21 cellular contexts compared by ENCODE assay signal in the genomic region with DNA sequence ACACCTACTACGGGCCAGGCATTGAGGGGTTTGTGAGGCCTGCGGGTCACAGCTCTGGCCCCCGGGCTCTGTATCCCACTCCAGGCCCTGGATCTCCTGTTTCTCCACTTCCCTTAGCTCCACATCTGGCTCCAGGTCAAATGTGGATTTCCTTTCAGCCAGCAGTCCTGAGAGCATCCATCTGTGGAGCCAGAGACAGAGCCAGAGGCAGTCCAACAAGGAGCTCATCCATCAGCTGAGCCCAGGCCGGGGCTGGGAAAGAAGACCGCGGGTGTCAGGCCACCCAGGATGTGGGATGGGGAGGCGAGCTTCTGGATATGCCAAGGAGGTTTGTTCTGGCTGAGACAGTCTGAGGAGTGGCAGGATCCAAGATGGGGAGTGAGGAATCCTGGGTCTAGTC.
"Had no signal": no experiment of that assay in that cellular context is flagged by ENCODE, and none has a peak within 500 bp of the region (broad histone marks: within the 10 kb centered on the region; RNA-seq: fewer than 3 reads in every experiment).

No MANE protein-coding gene starts in this region.

- H3K9me3 Mint-ChIP-seq: activated naive CD4-positive, alpha-beta T cell treated with anti-CD3 and anti-CD28 coated beads, Interleukin-2, amount 50 U/mL, for 24 hours; activated T-cell treated with anti-CD3 and anti-CD28 coated beads, Interleukin-2, amount 50 U/mL, for 72 hours; memory B cell; naive thymus-derived CD8-positive, alpha-beta T cell; T-helper 1 cell treated with Interleukin-12 subunit alpha and Interleukin-12 subunit beta and Interleukin-4 antibody, amounts not matched to agents 30 μg/mL and 1 μg/mL, for 36 hours had no signal

- H3K36me3 Mint-ChIP-seq: activated naive CD4-positive, alpha-beta T cell treated with anti-CD3 and anti-CD28 coated beads, Interleukin-2, amount 50 U/mL, for 24 hours; memory B cell; naive thymus-derived CD8-positive, alpha-beta T cell had no signal

- H3K27ac Mint-ChIP-seq: activated naive CD4-positive, alpha-beta T cell treated with anti-CD3 and anti-CD28 coated beads, Interleukin-2, amount 50 U/mL, for 24 hours; activated T-cell treated with anti-CD3 and anti-CD28 coated beads, Interleukin-2, amount 50 U/mL, for 72 hours; memory B cell; naive thymus-derived CD8-positive, alpha-beta T cell; T-helper 1 cell treated with Interleukin-12 subunit alpha and Interleukin-12 subunit beta and Interleukin-4 antibody, amounts not matched to agents 30 μg/mL and 1 μg/mL, for 36 hours had no signal

- H3K27ac ChIP-seq: ascending aorta, breast epithelium, SJCRH30 had no signal

- H3K4me1 Mint-ChIP-seq: activated naive CD4-positive, alpha-beta T cell treated with anti-CD3 and anti-CD28 coated beads, Interleukin-2, amount 50 U/mL, for 24 hours; memory B cell; naive thymus-derived CD8-positive, alpha-beta T cell had no signal

- DNase-seq: activated CD4-positive, alpha-beta T cell treated with anti-CD3 and anti-CD28 coated beads, Interleukin-2, amount 50 U/mL, for 1 hour; activated CD4-positive, CD25-positive, alpha-beta regulatory T cell treated with anti-CD3 and anti-CD28 coated beads, Interleukin-2, amount 50 U/mL, for 72 hours; activated CD8-positive, alpha-beta memory T cell treated with anti-CD3 and anti-CD28 coated beads, Interleukin-2, amount 50 U/mL, for 4 hours; activated gamma-delta T cell; activated T-cell treated with anti-CD3 and anti-CD28 coated beads, Interleukin-2, amount 50 U/mL, for 72 hours; effector CD4-positive, alpha-beta T cell; hippocampal formation; islet precursor cell; naive thymus-derived CD8-positive, alpha-beta T cell; SJCRH30; stimulated activated CD4-positive, alpha-beta T cell treated with anti-CD3 and anti-CD28 coated beads, Interleukin-2, amount 100 ng/mL, for 24 hours; stimulated activated naive CD4-positive, alpha-beta T cell treated with Interleukin-2 at 50 U/mL for 16 hours; substantia nigra; trophoblast cell had no signal

- H3K27me3 ChIP-seq: ascending aorta, SJCRH30 had no signal

- ATAC-seq: activated T-cell treated with anti-CD3 and anti-CD28 coated beads, Interleukin-2, amount 50 U/mL, for 72 hours; left lobe of liver; naive thymus-derived CD8-positive, alpha-beta T cell had no signal

- H3K4me1 ChIP-seq: ascending aorta, breast epithelium, parathyroid adenoma, SJCRH30 had no signal

- H3K4me3 Mint-ChIP-seq: activated naive CD4-positive, alpha-beta T cell treated with anti-CD3 and anti-CD28 coated beads, Interleukin-2, amount 50 U/mL, for 24 hours; activated T-cell treated with anti-CD3 and anti-CD28 coated beads, Interleukin-2, amount 50 U/mL, for 72 hours; memory B cell; naive thymus-derived CD8-positive, alpha-beta T cell; T-helper 1 cell treated with Interleukin-12 subunit alpha and Interleukin-12 subunit beta and Interleukin-4 antibody, amounts not matched to agents 30 μg/mL and 1 μg/mL, for 36 hours had no signal

- H3K36me3 ChIP-seq: ascending aorta, breast epithelium, SJCRH30 had no signal

- H3K4me3 ChIP-seq: ascending aorta, breast epithelium, SJCRH30 had no signal

- H3K9me3 ChIP-seq: ascending aorta, breast epithelium, SJCRH30 had no signal

- H3K27me3 Mint-ChIP-seq: activated naive CD4-positive, alpha-beta T cell treated with anti-CD3 and anti-CD28 coated beads, Interleukin-2, amount 50 U/mL, for 24 hours had no signal
